ENCODE assay signal across 20 cellular contexts in genomic region chr5:177103523-177104253, GRCh38. TPM values are rescaled to one million over a fixed set of nuclear protein-coding genes. Genes with fewer than 3 reads are reported as not detected.
DNase-seq lines count a peak whose midpoint lies in the region; TF ChIP-seq lines count a peak whose summit lies in the region.
"Had no signal": no experiment of that assay in that cellular context is flagged by ENCODE, and none has a peak within 500 bp of the region (broad histone marks: within the 10 kb centered on the region; RNA-seq: fewer than 3 reads in every experiment).

No MANE protein-coding gene starts in this region.

- H3K36me3 ChIP-seq in MG63 (peaks cover 2% of the 10 kb centered on the region; the same call in 1 of the 2 replicates), osteoblast (ENCODE audit: insufficient read depth, low read length) (no peaks in the 10 kb centered on the region), uterus (no peaks in the 10 kb centered on the region)
- H3K36me3 ChIP-seq: breast epithelium had no signal

- H3K27ac ChIP-seq in osteoblast (ENCODE audit: low read depth, low read length) (no peak overlapping the region), RWPE1 (no peak overlapping the region), uterus (no peak overlapping the region)
- H3K27ac ChIP-seq: breast epithelium, KMS-11, skin epidermis had no signal

- intact Hi-C loops in activated CD4-positive, alpha-beta T cell treated with anti-CD3 and anti-CD28 coated beads, Interleukin-2, amount 10 ng/mL, durations not matched to agents 24 days and 14 days (cut with micrococcal nuclease): no loop called here
- intact Hi-C loops in uterus (cut with DNase I; ENCODE audit: low total_unique reads): no loop called here

- no peaks in the 10 kb centered on the region for H3K27me3 ChIP-seq in MG63
- peaks cover 10% of the 10 kb centered on the region for H3K27me3 ChIP-seq in osteoblast (ENCODE audit: insufficient read depth, low read length)
- H3K27me3 ChIP-seq in uterus: no peaks in the 10 kb centered on the region
- H3K27me3 ChIP-seq: breast epithelium had no signal

- DNase-seq in NCI-H2196 (lab: John Stamatoyannopoulos, UW; ENCODE audit: unreplicated experiment): peak; percentile 17
- DNase-seq in NCI-H2196 treated with DMSO at 0.1 percent for 48 hours (lab: John Stamatoyannopoulos, UW; ENCODE audit: unreplicated experiment): no peak
- DNase-seq in MG63: peak; percentile 40
- peak; percentile 24 for DNase-seq in epithelial cell of esophagus (ENCODE audit: low read depth)
- DNase-seq in osteoblast (ENCODE audit: insufficient read length, low spot score, missing footprints): peak; percentile 48
- DNase-seq in RWPE1 (ENCODE audit: low spot score): no peak
- no peak for DNase-seq in activated CD4-positive, alpha-beta T cell treated with anti-CD3 and anti-CD28 coated beads, Interleukin-2, amount 10 ng/mL, durations not matched to agents 24 days and 14 days
- no peak for DNase-seq in uterus
- DNase-seq: activated CD8-positive, alpha-beta memory T cell treated with anti-CD3 and anti-CD28 coated beads, Interleukin-2, amount 50 U/mL, for 48 hours; activated effector memory CD4-positive, alpha-beta T cell treated with anti-CD3 and anti-CD28 coated beads, Interleukin-2, amount 50 U/mL, for 16 hours; hypothalamus; mesendoderm; stimulated activated CD4-positive, alpha-beta T cell treated with anti-CD3 and anti-CD28 coated beads, Interleukin-2, amount 100 ng/mL, for 48 hours; stimulated activated naive CD8-positive, alpha-beta T cell treated with anti-CD3 and anti-CD28 coated beads, Interleukin-15, amount 100 ng/mL, for 72 hours had no signal

- no peaks in the 10 kb centered on the region for H3K9me3 Mint-ChIP-seq in activated CD4-positive, alpha-beta T cell treated with anti-CD3 and anti-CD28 coated beads, Interleukin-2, amount 10 ng/mL, durations not matched to agents 24 days and 14 days
- H3K9me3 Mint-ChIP-seq: nephron; stimulated activated naive CD8-positive, alpha-beta T cell treated with anti-CD3 and anti-CD28 coated beads, Interleukin-15, amount 100 ng/mL, for 72 hours; type B pancreatic cell had no signal

- no peak overlapping the region for H3K27ac Mint-ChIP-seq in activated CD4-positive, alpha-beta T cell treated with anti-CD3 and anti-CD28 coated beads, Interleukin-2, amount 10 ng/mL, durations not matched to agents 24 days and 14 days
- H3K27ac Mint-ChIP-seq: progenitor cell of endocrine pancreas; stimulated activated naive CD8-positive, alpha-beta T cell treated with anti-CD3 and anti-CD28 coated beads, Interleukin-15, amount 100 ng/mL, for 72 hours; type B pancreatic cell had no signal

- H3K4me1 ChIP-seq in osteoblast (ENCODE audit: insufficient read depth, low read length): no peaks in the 10 kb centered on the region
- no peaks in the 10 kb centered on the region for H3K4me1 ChIP-seq in uterus
- H3K4me1 ChIP-seq: breast epithelium had no signal

- no peaks in the 10 kb centered on the region for H3K4me1 Mint-ChIP-seq in activated CD4-positive, alpha-beta T cell treated with anti-CD3 and anti-CD28 coated beads, Interleukin-2, amount 10 ng/mL, durations not matched to agents 24 days and 14 days
- H3K4me1 Mint-ChIP-seq: stimulated activated naive CD8-positive, alpha-beta T cell treated with anti-CD3 and anti-CD28 coated beads, Interleukin-15, amount 100 ng/mL, for 72 hours had no signal

- no peak overlapping the region for H3K4me2 ChIP-seq in osteoblast (ENCODE audit: insufficient read depth, low read length)
- H3K4me2 ChIP-seq: KMS-11 had no signal

- no peaks in the 10 kb centered on the region for H3K79me2 ChIP-seq in osteoblast (ENCODE audit: insufficient read depth, low read length)

- H4K20me1 ChIP-seq in osteoblast (ENCODE audit: insufficient read depth, low read length): no peaks in the 10 kb centered on the region

- TF ChIP-seq CTCF in epithelial cell of esophagus (IDR thresholded peaks at IDR 0.05; ENCODE audit: insufficient read depth, low read depth, low read length, missing control alignments) (no peak), osteoblast (IDR thresholded peaks at IDR 0.05; ENCODE audit: extremely low read depth, low read depth, low read length) (no peak), RWPE1 (conservative IDR thresholded peaks at IDR 0.05; ENCODE audit: low read depth) (no peak), uterus (IDR thresholded peaks at IDR 0.05) (no peak)

- H3K27me3 Mint-ChIP-seq in activated CD4-positive, alpha-beta T cell treated with anti-CD3 and anti-CD28 coated beads, Interleukin-2, amount 10 ng/mL, durations not matched to agents 24 days and 14 days: peaks cover 6% of the 10 kb centered on the region
- H3K27me3 Mint-ChIP-seq: progenitor cell of endocrine pancreas, type B pancreatic cell had no signal

- CTCF ChIA-PET in RWPE1 (lab: Yijun Ruan, JAX): interaction anchor here (0.7 kb wide), 1 partner anchor 443 kb away, joined by 4 read pairs; no protein-coding TSS in a partner anchor

- H3K4me3 Mint-ChIP-seq in activated CD4-positive, alpha-beta T cell treated with anti-CD3 and anti-CD28 coated beads, Interleukin-2, amount 10 ng/mL, durations not matched to agents 24 days and 14 days: no peak overlapping the region
- H3K4me3 Mint-ChIP-seq: nephron; stimulated activated naive CD8-positive, alpha-beta T cell treated with anti-CD3 and anti-CD28 coated beads, Interleukin-15, amount 100 ng/mL, for 72 hours; type B pancreatic cell had no signal

- no peak overlapping the region for H2AFZ ChIP-seq in osteoblast (ENCODE audit: low read length)

- H3K4me3 ChIP-seq in MG63 (no peak overlapping the region), epithelial cell of esophagus (ENCODE audit: low read length) (no peak overlapping the region), osteoblast (ENCODE audit: insufficient read depth, low read length) (no peak overlapping the region), uterus (no peak overlapping the region)
- H3K4me3 ChIP-seq: breast epithelium, skin epidermis had no signal

- H3K36me3 Mint-ChIP-seq in activated CD4-positive, alpha-beta T cell treated with anti-CD3 and anti-CD28 coated beads, Interleukin-2, amount 10 ng/mL, durations not matched to agents 24 days and 14 days (ENCODE audit: low read depth): no peaks in the 10 kb centered on the region
- H3K36me3 Mint-ChIP-seq: type B pancreatic cell had no signal

- H3K9me3 ChIP-seq in MG63: no peaks in the 10 kb centered on the region
- no peaks in the 10 kb centered on the region for H3K9me3 ChIP-seq in osteoblast (ENCODE audit: low read depth, low read length)
- H3K9me3 ChIP-seq in uterus: no peaks in the 10 kb centered on the region
- H3K9me3 ChIP-seq: breast epithelium had no signal

- TF ChIP-seq POLR2A in uterus (IDR thresholded peaks at IDR 0.05): no peak

- POLR2A ChIA-PET in RWPE1 (lab: Yijun Ruan, JAX; ENCODE audit: low non-redundant PET): no interaction called here

RNA-seq across cellular contexts. Expression of gene FGFR4, which starts 17.0 kb away (rescaled TPM):
- 51.3 and 96.6 TPM in 2 replicates for total RNA-seq in MG63 (2014; rRNA removed; shearing (Covaris generic); ENCODE audit: low replicate concordance)
- total RNA-seq in osteoblast: 0.29 and 1.1 TPM in 2 replicates
- total RNA-seq in activated CD4-positive, alpha-beta T cell treated with anti-CD3 and anti-CD28 coated beads, Interleukin-2, amount 10 ng/mL, durations not matched to agents 24 days and 14 days: 1.6 and 2.4 TPM in 2 replicates
- 10 to 100 TPM in 1 of 4 donors, 1 to 10 TPM in 1, under 1 TPM in 2; under 0.01 to 18.8 (median 1.5) TPM for total RNA-seq in uterus

RNA-seq across cellular contexts. Expression of gene NSD1, which starts 29.9 kb away (rescaled TPM):
- total RNA-seq in MG63 (2014; rRNA removed; shearing (Covaris generic); ENCODE audit: low replicate concordance): 30.9 and 43.8 TPM in 2 replicates
- total RNA-seq in osteoblast (48.6 and 53.2 TPM in 2 replicates), uterus (100 to 1,000 TPM in 2 of 4 donors, 10 to 100 TPM in 2; 24.1 to 132 (median 64.6) TPM)
- total RNA-seq in activated CD4-positive, alpha-beta T cell treated with anti-CD3 and anti-CD28 coated beads, Interleukin-2, amount 10 ng/mL, durations not matched to agents 24 days and 14 days: 103 and 108 TPM in 2 replicates

Comparison
In these comparisons a context has a peak if more than half of its experiments do, and no peak if none do; other contexts are left out.
1. DNase-seq: peak in NCI-H2196 (single experiment), MG63 (single experiment), epithelial cell of esophagus (single experiment) and osteoblast (single experiment); none in NCI-H2196 treated with DMSO at 0.1 percent for 48 hours (single experiment), RWPE1 (single experiment), activated CD4-positive, alpha-beta T cell treated with anti-CD3 and anti-CD28 coated beads, Interleukin-2, amount 10 ng/mL, durations not matched to agents 24 days and 14 days (single experiment) and uterus (0 of 2).